ENCODE assay signal across 23 cellular contexts in the genomic region with DNA sequence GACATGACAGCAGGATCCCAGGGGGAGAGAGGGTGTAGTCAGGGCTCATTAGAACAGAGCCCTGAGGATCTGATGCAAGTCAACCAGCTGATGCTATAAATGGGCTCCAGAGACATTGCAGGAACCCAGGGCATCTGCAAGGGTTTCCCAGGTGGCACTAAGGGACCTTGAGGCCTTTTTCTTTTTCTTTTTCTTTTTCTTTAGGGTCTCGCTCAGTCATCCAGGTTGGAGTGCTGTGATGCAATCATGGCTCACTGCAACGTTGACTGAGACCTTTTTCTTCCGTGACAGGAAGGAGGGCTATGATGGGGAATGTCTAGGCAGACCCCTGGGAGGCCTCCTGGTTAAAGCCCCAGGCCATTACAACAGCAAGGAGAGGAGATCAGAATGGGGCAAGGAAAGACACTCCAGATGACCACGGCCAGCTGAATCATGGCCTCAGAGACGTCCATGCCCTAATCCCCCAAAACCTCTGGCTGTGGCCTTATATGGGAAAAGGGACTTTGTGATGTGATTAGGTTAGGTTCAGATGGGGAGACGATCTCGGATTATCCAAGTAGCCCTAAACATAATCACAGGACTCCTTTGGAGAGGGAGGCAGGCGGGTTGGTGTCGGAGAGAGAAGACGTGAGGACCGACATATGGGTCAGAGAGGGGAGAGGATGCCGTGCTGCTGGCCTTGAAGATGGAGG. TPM values are rescaled to one million over a fixed set of nuclear protein-coding genes. Genes with fewer than 3 reads are reported as not detected.
DNase-seq lines count a peak whose midpoint lies in the region; ATAC-seq and TF ChIP-seq lines count a peak whose summit lies in the region.
"Had no signal": no experiment of that assay in that cellular context is flagged by ENCODE, and none has a peak within 500 bp of the region (broad histone marks: within the 10 kb centered on the region; RNA-seq: fewer than 3 reads in every experiment).

No MANE protein-coding gene starts in this region.

- intact Hi-C loops in CD4-positive, alpha-beta T cell (cut with DNase I, micrococcal nuclease) = no loop called here

- no peak overlapping the region for H3K4me2 ChIP-seq in osteoblast (ENCODE audit: insufficient read depth, low read length)

- peaks cover 8% of the 10 kb centered on the region for H3K36me3 Mint-ChIP-seq in central memory CD8-positive, alpha-beta T cell (ENCODE audit: insufficient read depth)
- no peaks in the 10 kb centered on the region for H3K36me3 Mint-ChIP-seq in CD4-positive, alpha-beta T cell (ENCODE audit: low read depth)
- H3K36me3 Mint-ChIP-seq: CD4-positive, alpha-beta memory T cell had no signal

- no peaks in the 10 kb centered on the region for H3K27me3 ChIP-seq in osteoblast (ENCODE audit: insufficient read depth, low read length)
- H3K27me3 ChIP-seq in CD4-positive, alpha-beta T cell (ENCODE audit: control insufficient read depth, insufficient read depth, low read length) = no peaks in the 10 kb centered on the region
- H3K27me3 ChIP-seq: gastroesophageal sphincter had no signal

- TF ChIP-seq CTCF in HEK293 (tag by site-specific recombination; IDR thresholded peaks at IDR 0.05) (no peak), osteoblast (IDR thresholded peaks at IDR 0.05; ENCODE audit: extremely low read depth, low read depth, low read length) (no peak)
- TF ChIP-seq CTCF in CD4-positive, alpha-beta T cell (IDR thresholded peaks at IDR 0.05) = no peak

- H3K9me3 ChIP-seq in HEK293 (ENCODE audit: control insufficient read depth, insufficient read depth, low read depth, low read length) = no peaks in the 10 kb centered on the region
- no peaks in the 10 kb centered on the region for H3K9me3 ChIP-seq in osteoblast (ENCODE audit: low read depth, low read length)
- H3K9me3 ChIP-seq in CD4-positive, alpha-beta T cell (ENCODE audit: control insufficient read depth, low read length) = no peaks in the 10 kb centered on the region
- H3K9me3 ChIP-seq: gastroesophageal sphincter had no signal

- peak; percentile 13 for DNase-seq in NCI-H2171 treated with DMSO at 0.1 percent for 48 hours (lab: John Stamatoyannopoulos, UW)
- no peak for DNase-seq in NCI-H2171 (lab: John Stamatoyannopoulos, UW)
- DNase-seq in central memory CD8-positive, alpha-beta T cell (ENCODE audit: low spot score in 2 of 2) = no peak
- DNase-seq in osteoblast (ENCODE audit: insufficient read length, low spot score, missing footprints) = peak; percentile 58
- no peak for DNase-seq in stimulated activated CD8-positive, alpha-beta memory T cell treated with anti-CD3 and anti-CD28 coated beads, Interleukin-4, amount 100 ng/mL, for 48 hours
- DNase-seq in NCI-H2227 treated with DMSO at 0.1 percent for 48 hours (lab: John Stamatoyannopoulos, UW) = no peak
- no peak for DNase-seq in CD4-positive, alpha-beta T cell
- DNase-seq: activated CD4-positive, CD25-positive, alpha-beta regulatory T cell treated with anti-CD3 and anti-CD28 coated beads, Interleukin-2, amount 50 U/mL, for 72 hours; activated naive CD8-positive, alpha-beta T cell treated with anti-CD3 and anti-CD28 coated beads, Interleukin-2, amount 50 U/mL, for 24 hours; CD4-positive, alpha-beta memory T cell; central memory CD4-positive, alpha-beta T cell; dermis blood vessel endothelial cell; mesenchymal stem cell; NCI-H524; retina; SHP77; small intestine had no signal

- CTCF ChIA-PET in HEK293 (lab: Yijun Ruan, JAX) = interaction anchor here (1.1 to 10.8 kb wide), 8 partner anchors 11 to 164 kb away, joined by 3 to 299 read pairs (median 6); a partner anchor contains a TSS
- CTCF ChIA-PET in CD4-positive, alpha-beta T cell (lab: Charles Lee) = interaction anchor here (0.6 to 0.9 kb wide), 2 partner anchors 39 to 76 kb away, joined by 3 read pairs; no protein-coding TSS in a partner anchor

- H3K27ac ChIP-seq in HEK293 (ENCODE audit: extremely low read depth, low read depth, low read length) (0 out of 2 replicates have a peak overlapping the region, but pooled peaks have one; percentile 24), osteoblast (ENCODE audit: low read depth, low read length) (no peak overlapping the region)
- H3K27ac ChIP-seq in CD4-positive, alpha-beta T cell (ENCODE audit: low read depth, low read length) = no peak overlapping the region
- H3K27ac ChIP-seq: 22Rv1, gastroesophageal sphincter, HL-60 had no signal

- no peak for ATAC-seq in central memory CD8-positive, alpha-beta T cell (replicated peaks; ENCODE audit: extremely low read depth, poor library complexity, severe bottlenecking)
- no peak for ATAC-seq in CD4-positive, alpha-beta T cell (ENCODE audit: poor library complexity)
- ATAC-seq: activated naive CD8-positive, alpha-beta T cell treated with anti-CD3 and anti-CD28 coated beads, Interleukin-2, amount 50 U/mL, for 24 hours; gastroesophageal sphincter; left lobe of liver; Panc1 had no signal

- H2AFZ ChIP-seq in osteoblast (ENCODE audit: low read length) = no peak overlapping the region

- H3K4me1 ChIP-seq in HEK293 (ENCODE audit: control insufficient read depth, insufficient read depth, low read length) (peaks cover 4% of the 10 kb centered on the region), osteoblast (ENCODE audit: insufficient read depth, low read length) (peaks cover 9% of the 10 kb centered on the region)

- H3K36me3 ChIP-seq in HEK293 (ENCODE audit: control insufficient read depth in 2 of 2, insufficient read depth in 1 of 2, low read length in 2 of 2) (no peaks in the 10 kb centered on the region), osteoblast (ENCODE audit: insufficient read depth, low read length) (no peaks in the 10 kb centered on the region)
- H3K36me3 ChIP-seq: gastroesophageal sphincter had no signal

- H3K79me2 ChIP-seq in osteoblast (ENCODE audit: insufficient read depth, low read length) = no peaks in the 10 kb centered on the region

- H3K4me3 ChIP-seq in HEK293 (ENCODE audit: low read depth, low read length) (no peak overlapping the region), osteoblast (ENCODE audit: insufficient read depth, low read length) (no peak overlapping the region)
- H3K4me3 ChIP-seq: gastroesophageal sphincter had no signal

- no peaks in the 10 kb centered on the region for H3K27me3 Mint-ChIP-seq in central memory CD8-positive, alpha-beta T cell
- H3K27me3 Mint-ChIP-seq in CD4-positive, alpha-beta T cell = no peaks in the 10 kb centered on the region
- H3K27me3 Mint-ChIP-seq: activated naive CD8-positive, alpha-beta T cell treated with anti-CD3 and anti-CD28 coated beads, Interleukin-2, amount 50 U/mL, for 24 hours; CD4-positive, alpha-beta memory T cell had no signal

- no peak overlapping the region for H3K4me3 Mint-ChIP-seq in central memory CD8-positive, alpha-beta T cell
- no peak overlapping the region for H3K4me3 Mint-ChIP-seq in CD4-positive, alpha-beta T cell
- H3K4me3 Mint-ChIP-seq: activated naive CD8-positive, alpha-beta T cell treated with anti-CD3 and anti-CD28 coated beads, Interleukin-2, amount 50 U/mL, for 24 hours; CD4-positive, alpha-beta memory T cell had no signal

- no peaks in the 10 kb centered on the region for H4K20me1 ChIP-seq in osteoblast (ENCODE audit: insufficient read depth, low read length)

- POLR2A ChIA-PET in HEK293 (lab: Yijun Ruan, JAX) = interaction anchor here (0.7 to 1.0 kb wide), 2 partner anchors 12 to 39 kb away, joined by 4 read pairs; no protein-coding TSS in a partner anchor
- POLR2A ChIA-PET in CD4-positive, alpha-beta T cell (lab: Charles Lee) = interaction anchor here (0.7 kb wide), 1 partner anchor 62 kb away, joined by 4 read pairs; no protein-coding TSS in a partner anchor

- H3K4me1 Mint-ChIP-seq in central memory CD8-positive, alpha-beta T cell = peaks cover 30% of the 10 kb centered on the region
- peaks cover 42% of the 10 kb centered on the region for H3K4me1 Mint-ChIP-seq in CD4-positive, alpha-beta T cell (ENCODE audit: low read depth)

- no peaks in the 10 kb centered on the region for H3K9me3 Mint-ChIP-seq in central memory CD8-positive, alpha-beta T cell
- no peaks in the 10 kb centered on the region for H3K9me3 Mint-ChIP-seq in CD4-positive, alpha-beta T cell
- H3K9me3 Mint-ChIP-seq: activated naive CD8-positive, alpha-beta T cell treated with anti-CD3 and anti-CD28 coated beads, Interleukin-2, amount 50 U/mL, for 24 hours; CD4-positive, alpha-beta memory T cell had no signal

- peak overlapping the region; percentile 45 for H3K27ac Mint-ChIP-seq in central memory CD8-positive, alpha-beta T cell (ENCODE audit: low read depth)
- H3K27ac Mint-ChIP-seq in CD4-positive, alpha-beta T cell = no peak overlapping the region
- H3K27ac Mint-ChIP-seq: activated naive CD8-positive, alpha-beta T cell treated with anti-CD3 and anti-CD28 coated beads, Interleukin-2, amount 50 U/mL, for 24 hours had no signal

TF ChIP-seq in HEK293, 187 proteins besides CTCF, POLR2A, EP300 and RAD21:
- TF ChIP-seq REPIN1 (tag by site-specific recombination; IDR thresholded peaks at IDR 0.05; ENCODE audit: low read depth) (no peak), ZNF76 (tag by site-specific recombination; IDR thresholded peaks at IDR 0.05; ENCODE audit: borderline replicate concordance, low read depth) (no peak), ZNF701 (tag by site-specific recombination; IDR thresholded peaks at IDR 0.05) (no peak)
- TF ChIP-seq, protein P1, sequence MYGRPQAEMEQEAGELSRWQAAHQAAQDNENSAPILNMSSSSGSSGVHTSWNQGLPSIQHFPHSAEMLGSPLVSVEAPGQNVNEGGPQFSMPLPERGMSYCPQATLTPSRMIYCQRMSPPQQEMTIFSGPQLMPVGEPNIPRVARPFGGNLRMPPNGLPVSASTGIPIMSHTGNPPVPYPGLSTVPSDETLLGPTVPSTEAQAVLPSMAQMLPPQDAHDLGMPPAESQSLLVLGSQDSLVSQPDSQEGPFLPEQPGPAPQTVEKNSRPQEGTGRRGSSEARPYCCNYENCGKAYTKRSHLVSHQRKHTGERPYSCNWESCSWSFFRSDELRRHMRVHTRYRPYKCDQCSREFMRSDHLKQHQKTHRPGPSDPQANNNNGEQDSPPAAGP (tag by site-specific recombination; IDR thresholded peaks at IDR 0.05) = no peak

RNA-seq across cellular contexts. Expression of a gene that starts 4.5 kb away (rescaled TPM):
- 67.5 and 75.6 TPM in 2 replicates for total RNA-seq in osteoblast
- total RNA-seq in CD4-positive, alpha-beta T cell = 10 to 100 TPM; 50.2 to 52.5 TPM

RNA-seq across cellular contexts. Expression of a gene that starts 11.7 kb away (rescaled TPM):
- 2,306 and 3,079 TPM in 2 replicates for total RNA-seq in osteoblast
- total RNA-seq in CD4-positive, alpha-beta T cell = 1,000 to 10,000 TPM; 2,912 to 3,041 TPM

RNA-seq across cellular contexts. Expression of a gene that starts 19.9 kb away (rescaled TPM):
- 346 and 377 TPM in 2 replicates for total RNA-seq in osteoblast
- 1 to 10 TPM; 4.8 to 7.8 TPM for total RNA-seq in CD4-positive, alpha-beta T cell

RNA-seq across cellular contexts. Expression of a gene that starts 20.5 kb away (rescaled TPM):
- total RNA-seq in osteoblast = 2,082 and 2,185 TPM in 2 replicates
- 1,000 to 10,000 TPM; 5,328 to 5,481 TPM for total RNA-seq in CD4-positive, alpha-beta T cell

RNA-seq across cellular contexts. Expression of a gene that starts 33.9 kb away (rescaled TPM):
- 4.3 and 6.5 TPM in 2 replicates for total RNA-seq in osteoblast
- 100 to 1,000 TPM; 311 to 325 TPM for total RNA-seq in CD4-positive, alpha-beta T cell

Comparison
In these comparisons a context has a peak if more than half of its experiments do, and no peak if none do; other contexts are left out.
1. DNase-seq: peak in NCI-H2171 treated with DMSO at 0.1 percent for 48 hours (single experiment) and osteoblast (single experiment); none in NCI-H2171 (single experiment), central memory CD8-positive, alpha-beta T cell (0 of 2), stimulated activated CD8-positive, alpha-beta memory T cell treated with anti-CD3 and anti-CD28 coated beads, Interleukin-4, amount 100 ng/mL, for 48 hours (single experiment), NCI-H2227 treated with DMSO at 0.1 percent for 48 hours (single experiment) and CD4-positive, alpha-beta T cell (0 of 10).
2. RNA of a gene that starts 19.9 kb away (total RNA-seq): 346 to 377 TPM in osteoblast; 4.8 to 7.8 TPM in CD4-positive, alpha-beta T cell; every median in the first group is over 10 times any median in the second.